Comparison of ENCODE assay signal across 8 cellular contexts in the genomic region with DNA sequence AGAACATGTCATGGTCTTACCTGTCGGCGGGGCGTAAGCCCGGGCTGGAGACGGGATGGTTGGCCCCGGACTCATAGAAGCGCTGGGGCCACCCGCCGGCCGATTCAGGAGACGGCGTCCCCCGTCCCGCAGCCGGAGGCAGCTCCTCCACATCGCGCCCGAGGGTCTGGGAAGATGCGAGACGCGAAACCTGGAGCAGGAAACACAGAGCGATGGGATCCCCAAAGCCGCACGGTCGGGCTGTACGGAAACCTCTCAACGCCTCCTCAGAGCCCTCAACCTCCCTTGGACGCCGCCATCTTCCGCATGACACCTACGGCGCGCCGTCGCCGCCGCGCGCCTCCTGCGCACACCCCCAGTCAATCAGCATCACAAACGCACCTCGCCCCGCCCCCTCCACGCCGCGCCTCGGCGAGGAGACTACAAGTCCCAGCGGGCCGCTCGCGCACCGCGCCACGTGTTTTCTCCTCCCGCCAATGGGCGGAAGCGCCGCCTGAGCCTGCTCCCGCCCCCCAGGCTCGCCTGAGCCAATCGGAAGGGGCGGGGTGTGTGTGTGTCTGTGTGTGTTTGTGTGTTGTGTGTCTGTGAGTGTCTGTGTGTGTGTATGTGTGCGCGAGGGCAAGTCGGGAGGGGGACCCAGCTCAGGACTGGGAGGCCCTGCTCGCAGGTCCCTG. TPM values are rescaled to one million over a fixed set of nuclear protein-coding genes. Genes with fewer than 3 reads are reported as not detected.
DNase-seq lines count a peak whose midpoint lies in the region; ATAC-seq and TF ChIP-seq lines count a peak whose summit lies in the region.

A gene (minus strand): TSS at position 308 of the 674 bp plus-strand sequence. CDS start 155 bp downstream, at position 153.
A gene (plus strand): TSS at position 548 of the 674 bp plus-strand sequence. CDS start 57 bp downstream, at position 605.

- H2BK120ac ChIP-seq in IMR-90 (ENCODE audit: low read depth, low read length) = peak within 1 kb of the TSS; percentile 39; the same call in 1 of the 2 replicates

- POLR2A ChIA-PET in IMR-90 (lab: Charles Lee; ENCODE audit: unreplicated experiment) (no interaction called here), OCI-LY7 (lab: Charles Lee) (no interaction called here)

- H2AFZ ChIP-seq in IMR-90 (replicated peaks; ENCODE audit: low read length, poor library complexity) = peak within 1 kb of the TSS; percentile 98
- H2AFZ ChIP-seq in OCI-LY7 (ENCODE audit: low read length) = peak within 1 kb of the TSS; percentile 69; the same call in 1 of the 2 replicates

- H3K4me1 ChIP-seq in IMR-90 (ENCODE audit: control insufficient read depth, insufficient read depth, low read length) (peaks cover 14% of the 10 kb centered on the region), OCI-LY7 (ENCODE audit: insufficient read depth, low read length, poor library complexity, severe bottlenecking) (peaks cover 41% of the 10 kb centered on the region), mononuclear cell (ENCODE audit: insufficient read depth, low read length) (peaks cover 39% of the 10 kb centered on the region)

- peak within 1 kb of the TSS; percentile 48 for H3K56ac ChIP-seq in IMR-90 (ENCODE audit: extremely low read depth, insufficient read depth, low read length)

- H2AK5ac ChIP-seq in IMR-90 (ENCODE audit: low read depth, low read length) = peak within 1 kb of the TSS; percentile 69

- TF ChIP-seq CTCF in IMR-90 (conservative IDR thresholded peaks at IDR 0.05; ENCODE audit: low read depth, low read length) = no peak
- TF ChIP-seq CTCF in OCI-LY7 (conservative IDR thresholded peaks at IDR 0.05; ENCODE audit: low read length) = peak; percentile 28; the same call in 1 of the 2 replicates
- TF ChIP-seq CTCF in epithelial cell of esophagus (IDR thresholded peaks at IDR 0.05; ENCODE audit: insufficient read depth, low read depth, low read length, missing control alignments) = no peak

- peak within 1 kb of the TSS; percentile 41 to 91 for H4K8ac ChIP-seq in IMR-90 (ENCODE audit: low read depth in 2 of 2, low read length in 2 of 2)

- TF ChIP-seq RAD21 in IMR-90 (IDR thresholded peaks at IDR 0.05; ENCODE audit: low read length) = no peak

- peak within 1 kb of the TSS; percentile 66 for H3K4me3 ChIP-seq in IMR-90 (ENCODE audit: insufficient read depth, low read depth, low read length)
- H3K4me3 ChIP-seq in OCI-LY7 (ENCODE audit: low read depth, low read length, poor library complexity, severe bottlenecking) = peak within 1 kb of the TSS; percentile 82
- peak within 1 kb of the TSS; percentile 89 for H3K4me3 ChIP-seq in epithelial cell of esophagus (ENCODE audit: low read length)
- peak within 1 kb of the TSS; percentile 95 for H3K4me3 ChIP-seq in mononuclear cell (ENCODE audit: low read length)

- no peak within 1 kb of the TSS for H2BK15ac ChIP-seq in IMR-90 (ENCODE audit: low read depth, low read length)

- H3K36me3 ChIP-seq in IMR-90 (ENCODE audit: control insufficient read depth, insufficient read depth, low read length) (no peaks in the 10 kb centered on the region), OCI-LY7 (ENCODE audit: insufficient read depth, low read length) (no peaks in the 10 kb centered on the region; the same call in 1 of the 2 replicates)

- peak within 1 kb of the TSS; percentile 33; the same call in 1 of the 2 replicates for H3K18ac ChIP-seq in IMR-90 (ENCODE audit: low read depth, low read length)

- peak within 1 kb of the TSS; percentile 88 for H3K4ac ChIP-seq in IMR-90 (ENCODE audit: low read depth, low read length)

- H3K27ac ChIP-seq in IMR-90 (ENCODE audit: insufficient read depth, low read length) = peak within 1 kb of the TSS; percentile 78
- peak within 1 kb of the TSS; percentile 49 for H3K27ac ChIP-seq in OCI-LY7 (ENCODE audit: low read depth, low read length, poor library complexity, severe bottlenecking)

- H3K9me3 ChIP-seq in IMR-90 (ENCODE audit: control insufficient read depth, insufficient read depth, low read length) = no peaks in the 10 kb centered on the region
- H3K9me3 ChIP-seq in OCI-LY7 (ENCODE audit: low read length) = no peaks in the 10 kb centered on the region
- no peaks in the 10 kb centered on the region for H3K9me3 ChIP-seq in mononuclear cell (ENCODE audit: low read depth, low read length)

- H4K5ac ChIP-seq in IMR-90 (ENCODE audit: low read depth, low read length) = peak within 1 kb of the TSS; percentile 40

- TF ChIP-seq POLR2A in IMR-90 (IDR thresholded peaks at IDR 0.05; ENCODE audit: low read depth, low read length) = peak; percentile 49; the same call in 1 of the 2 replicates

- dilution Hi-C loops in IMR-90 (cut with HindIII; ENCODE audit: low sequenced_read_pairs, unreplicated experiment) = no loop called here

- H4K20me1 ChIP-seq in IMR-90 (ENCODE audit: insufficient read depth, low read length) (peaks cover 8% of the 10 kb centered on the region; the same call in 1 of the 2 replicates), OCI-LY7 (ENCODE audit: insufficient read depth, low read length) (peaks cover 1% of the 10 kb centered on the region; the same call in 1 of the 2 replicates)

- H3K4me2 ChIP-seq in IMR-90 (ENCODE audit: low read depth, low read length) = peak within 1 kb of the TSS; percentile 99
- peak within 1 kb of the TSS; percentile 96 for H3K4me2 ChIP-seq in OCI-LY7 (ENCODE audit: low read length)

- intact Hi-C loops in IMR-90 (cut with micrococcal nuclease) (loop anchor here (10.0 kb wide), 1 partner anchor 684 kb away; no protein-coding TSS in a partner anchor), OCI-LY7 (cut with micrococcal nuclease; ENCODE audit: unreplicated experiment) (loop anchor here (2.0 to 5.0 kb wide), 2 partner anchors 66 to 217 kb away; a partner anchor contains a TSS)

- WGBS in IMR-90 (ENCODE audit: extremely low coverage in 2 of 2, insufficient read length in 1 of 2), 2 experiments = 1% methylated on average over 22 of the region's 67 CpGs; no CpG with 5 or more reads in 1 of the 2 experiments

- H2AK9ac ChIP-seq in IMR-90 (replicated peaks; ENCODE audit: low read depth, low read length, poor library complexity) = peak within 1 kb of the TSS; percentile 93

- BruUV-seq in IMR-90 (replicated peaks; lab: Mats Ljungman, UMichigan) = no TSS peak
- BruUV-seq in OCI-LY7 (replicated peaks; lab: Mats Ljungman, UMichigan) = no TSS peak

- H3K79me2 ChIP-seq in OCI-LY7 (ENCODE audit: insufficient read depth, low read depth, low read length) = peaks cover 58% of the 10 kb centered on the region; the same call in 1 of the 2 replicates

- DNase-seq in DMS153 (lab: John Stamatoyannopoulos, UW) = peak; percentile 87
- peak; percentile 98 for DNase-seq in IMR-90
- peak; percentile 100 for DNase-seq in OCI-LY7 (ENCODE audit: low spot score)
- peak; percentile 99 for DNase-seq in activated T-cell treated with anti-CD3 and anti-CD28 coated beads for 24 hours (ENCODE audit: low read depth)
- DNase-seq in epithelial cell of esophagus (ENCODE audit: low read depth) = peak; percentile 100
- DNase-seq in stimulated activated CD8-positive, alpha-beta memory T cell treated with anti-CD3 and anti-CD28 coated beads, Interleukin-2, amount 100 ng/mL, for 48 hours (ENCODE audit: low read depth in 2 of 2) = peak; percentile 100

- H2BK20ac ChIP-seq in IMR-90 (ENCODE audit: low read depth, low read length) = no peak within 1 kb of the TSS

- in situ Hi-C loops in IMR-90 (cut with MboI; ENCODE audit: low sequenced_read_pairs) = loop anchor here (10.0 kb wide), 1 partner anchor 354 kb away; a partner anchor contains a TSS

- peak within 1 kb of the TSS; percentile 72 for H2BK5ac ChIP-seq in IMR-90 (ENCODE audit: low read depth, low read length, poor library complexity, severe bottlenecking)

- no peaks in the 10 kb centered on the region for H3K27me3 ChIP-seq in IMR-90 (ENCODE audit: control insufficient read depth, insufficient read depth, low read length)
- H3K27me3 ChIP-seq in mononuclear cell (ENCODE audit: insufficient read depth, low read length) = no peaks in the 10 kb centered on the region

- H3K9me2 ChIP-seq in OCI-LY7 (ENCODE audit: insufficient read depth, low read length) = no peaks in the 10 kb centered on the region

- H3K79me1 ChIP-seq in IMR-90 (ENCODE audit: low read depth in 1 of 2, low read length in 2 of 2) = peaks cover 39 to 64% of the 10 kb centered on the region in 2 experiments

- H3K23ac ChIP-seq in IMR-90 (ENCODE audit: low read depth, low read length) = peak within 1 kb of the TSS; percentile 85

- H3K9ac ChIP-seq in IMR-90 (ENCODE audit: low read depth, low read length) = peak within 1 kb of the TSS; percentile 84

- 0 out of 2 replicates have a peak within 1 kb of the TSS, but pooled peaks have one; percentile 60 for H4K91ac ChIP-seq in IMR-90 (ENCODE audit: insufficient read depth, low read depth, low read length)

- ATAC-seq in GM21528 (IDR thresholded peaks at IDR 0.05; ENCODE audit: low FRiP score, unreplicated experiment) = peak; percentile 88
- ATAC-seq in IMR-90 (ENCODE audit: low read depth) = peak; percentile 96

- H3K9me1 ChIP-seq in IMR-90 (ENCODE audit: insufficient read depth, low read length) = peaks cover 7% of the 10 kb centered on the region

- CTCF ChIA-PET in IMR-90 (lab: Yijun Ruan, JAX) = no interaction called here
- CTCF ChIA-PET in OCI-LY7 (lab: Charles Lee; ENCODE audit: unreplicated experiment) = no interaction called here

- H3K14ac ChIP-seq in IMR-90 (replicated peaks; ENCODE audit: low read depth, low read length) = peak within 1 kb of the TSS; percentile 83

TF ChIP-seq in IMR-90, 13 proteins besides CTCF, POLR2A, EP300 and RAD21 (continues in another document):
- TF ChIP-seq, protein P1, sequence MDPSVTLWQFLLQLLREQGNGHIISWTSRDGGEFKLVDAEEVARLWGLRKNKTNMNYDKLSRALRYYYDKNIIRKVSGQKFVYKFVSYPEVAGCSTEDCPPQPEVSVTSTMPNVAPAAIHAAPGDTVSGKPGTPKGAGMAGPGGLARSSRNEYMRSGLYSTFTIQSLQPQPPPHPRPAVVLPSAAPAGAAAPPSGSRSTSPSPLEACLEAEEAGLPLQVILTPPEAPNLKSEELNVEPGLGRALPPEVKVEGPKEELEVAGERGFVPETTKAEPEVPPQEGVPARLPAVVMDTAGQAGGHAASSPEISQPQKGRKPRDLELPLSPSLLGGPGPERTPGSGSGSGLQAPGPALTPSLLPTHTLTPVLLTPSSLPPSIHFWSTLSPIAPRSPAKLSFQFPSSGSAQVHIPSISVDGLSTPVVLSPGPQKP (IDR thresholded peaks at IDR 0.05; ENCODE audit: borderline replicate concordance, low read depth, low read length) = no peak

RNA-seq across cellular contexts. Expression of the first gene that starts in this region (rescaled TPM):
- total RNA-seq in IMR-90 (2012; rRNA removed) (14.2 and 27.6 TPM in 2 replicates), OCI-LY7 (2022) (42.9 and 45.2 TPM in 2 replicates), mononuclear cell (19.9 TPM)
- polyA plus RNA-seq in IMR-90 (2012; rRNA removed) = 19.5 and 21.9 TPM in 2 replicates
- 28.8 and 54.4 TPM in 2 replicates for polyA plus RNA-seq in IMR-90 (2012; cell fraction: cytosol; rRNA removed)
- 31.6 and 48.8 TPM in 2 replicates for polyA plus RNA-seq in IMR-90 (2012; cell fraction: nucleus; rRNA removed; ENCODE audit: low replicate concordance)
- 34.8 and 56.2 TPM in 2 replicates for total RNA-seq in OCI-LY7 (2014; rRNA removed; shearing (Covaris generic))

RNA-seq across cellular contexts. Expression of the second gene that starts in this region (rescaled TPM):
- total RNA-seq in IMR-90 (2012; rRNA removed) (3.9 and 5.0 TPM in 2 replicates), OCI-LY7 (2022) (11.8 and 13.3 TPM in 2 replicates), mononuclear cell (3.1 TPM)
- 4.2 and 5.6 TPM in 2 replicates for polyA plus RNA-seq in IMR-90 (2012; rRNA removed)
- polyA plus RNA-seq in IMR-90 (2012; cell fraction: cytosol; rRNA removed) = 3.1 and 3.3 TPM in 2 replicates
- polyA plus RNA-seq in IMR-90 (2012; cell fraction: nucleus; rRNA removed; ENCODE audit: low replicate concordance) = 2.6 and 5.1 TPM in 2 replicates
- total RNA-seq in OCI-LY7 (2014; rRNA removed; shearing (Covaris generic)) = 5.1 and 6.3 TPM in 2 replicates

Comparison
In these comparisons a context has a peak if more than half of its experiments do, and no peak if none do; other contexts are left out.
1. Peak in every context shown above with its lines: DNase-seq, ATAC-seq, H3K4me3 ChIP-seq and H3K27ac ChIP-seq.